Comparison of ENCODE assay signal across 1 cellular context in the genomic region with DNA sequence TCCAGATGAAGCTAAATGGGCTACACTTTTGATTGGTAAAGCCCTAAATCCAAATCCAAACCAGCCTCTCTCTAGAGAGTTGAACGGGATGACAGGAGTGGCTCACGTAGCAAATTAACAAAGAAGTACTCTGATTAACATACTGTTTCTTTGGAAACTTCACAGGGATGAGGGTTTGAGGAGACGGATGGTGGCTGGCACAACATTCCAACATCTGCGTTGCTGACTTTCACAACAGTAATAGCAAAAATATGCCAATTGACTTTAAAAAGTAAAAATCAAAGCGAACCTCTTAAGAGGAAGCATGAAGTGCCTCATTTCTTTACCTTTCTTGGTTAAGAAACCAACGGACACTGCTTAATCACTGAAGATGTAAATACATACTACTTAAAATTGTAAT.
TF ChIP-seq lines count a peak whose summit lies in the region.

No MANE protein-coding gene starts in this region.

TF ChIP-seq in GM23338, 12 proteins besides CTCF, POLR2A, EP300 and RAD21 (continued from another document):
- TF ChIP-seq, protein P1, sequence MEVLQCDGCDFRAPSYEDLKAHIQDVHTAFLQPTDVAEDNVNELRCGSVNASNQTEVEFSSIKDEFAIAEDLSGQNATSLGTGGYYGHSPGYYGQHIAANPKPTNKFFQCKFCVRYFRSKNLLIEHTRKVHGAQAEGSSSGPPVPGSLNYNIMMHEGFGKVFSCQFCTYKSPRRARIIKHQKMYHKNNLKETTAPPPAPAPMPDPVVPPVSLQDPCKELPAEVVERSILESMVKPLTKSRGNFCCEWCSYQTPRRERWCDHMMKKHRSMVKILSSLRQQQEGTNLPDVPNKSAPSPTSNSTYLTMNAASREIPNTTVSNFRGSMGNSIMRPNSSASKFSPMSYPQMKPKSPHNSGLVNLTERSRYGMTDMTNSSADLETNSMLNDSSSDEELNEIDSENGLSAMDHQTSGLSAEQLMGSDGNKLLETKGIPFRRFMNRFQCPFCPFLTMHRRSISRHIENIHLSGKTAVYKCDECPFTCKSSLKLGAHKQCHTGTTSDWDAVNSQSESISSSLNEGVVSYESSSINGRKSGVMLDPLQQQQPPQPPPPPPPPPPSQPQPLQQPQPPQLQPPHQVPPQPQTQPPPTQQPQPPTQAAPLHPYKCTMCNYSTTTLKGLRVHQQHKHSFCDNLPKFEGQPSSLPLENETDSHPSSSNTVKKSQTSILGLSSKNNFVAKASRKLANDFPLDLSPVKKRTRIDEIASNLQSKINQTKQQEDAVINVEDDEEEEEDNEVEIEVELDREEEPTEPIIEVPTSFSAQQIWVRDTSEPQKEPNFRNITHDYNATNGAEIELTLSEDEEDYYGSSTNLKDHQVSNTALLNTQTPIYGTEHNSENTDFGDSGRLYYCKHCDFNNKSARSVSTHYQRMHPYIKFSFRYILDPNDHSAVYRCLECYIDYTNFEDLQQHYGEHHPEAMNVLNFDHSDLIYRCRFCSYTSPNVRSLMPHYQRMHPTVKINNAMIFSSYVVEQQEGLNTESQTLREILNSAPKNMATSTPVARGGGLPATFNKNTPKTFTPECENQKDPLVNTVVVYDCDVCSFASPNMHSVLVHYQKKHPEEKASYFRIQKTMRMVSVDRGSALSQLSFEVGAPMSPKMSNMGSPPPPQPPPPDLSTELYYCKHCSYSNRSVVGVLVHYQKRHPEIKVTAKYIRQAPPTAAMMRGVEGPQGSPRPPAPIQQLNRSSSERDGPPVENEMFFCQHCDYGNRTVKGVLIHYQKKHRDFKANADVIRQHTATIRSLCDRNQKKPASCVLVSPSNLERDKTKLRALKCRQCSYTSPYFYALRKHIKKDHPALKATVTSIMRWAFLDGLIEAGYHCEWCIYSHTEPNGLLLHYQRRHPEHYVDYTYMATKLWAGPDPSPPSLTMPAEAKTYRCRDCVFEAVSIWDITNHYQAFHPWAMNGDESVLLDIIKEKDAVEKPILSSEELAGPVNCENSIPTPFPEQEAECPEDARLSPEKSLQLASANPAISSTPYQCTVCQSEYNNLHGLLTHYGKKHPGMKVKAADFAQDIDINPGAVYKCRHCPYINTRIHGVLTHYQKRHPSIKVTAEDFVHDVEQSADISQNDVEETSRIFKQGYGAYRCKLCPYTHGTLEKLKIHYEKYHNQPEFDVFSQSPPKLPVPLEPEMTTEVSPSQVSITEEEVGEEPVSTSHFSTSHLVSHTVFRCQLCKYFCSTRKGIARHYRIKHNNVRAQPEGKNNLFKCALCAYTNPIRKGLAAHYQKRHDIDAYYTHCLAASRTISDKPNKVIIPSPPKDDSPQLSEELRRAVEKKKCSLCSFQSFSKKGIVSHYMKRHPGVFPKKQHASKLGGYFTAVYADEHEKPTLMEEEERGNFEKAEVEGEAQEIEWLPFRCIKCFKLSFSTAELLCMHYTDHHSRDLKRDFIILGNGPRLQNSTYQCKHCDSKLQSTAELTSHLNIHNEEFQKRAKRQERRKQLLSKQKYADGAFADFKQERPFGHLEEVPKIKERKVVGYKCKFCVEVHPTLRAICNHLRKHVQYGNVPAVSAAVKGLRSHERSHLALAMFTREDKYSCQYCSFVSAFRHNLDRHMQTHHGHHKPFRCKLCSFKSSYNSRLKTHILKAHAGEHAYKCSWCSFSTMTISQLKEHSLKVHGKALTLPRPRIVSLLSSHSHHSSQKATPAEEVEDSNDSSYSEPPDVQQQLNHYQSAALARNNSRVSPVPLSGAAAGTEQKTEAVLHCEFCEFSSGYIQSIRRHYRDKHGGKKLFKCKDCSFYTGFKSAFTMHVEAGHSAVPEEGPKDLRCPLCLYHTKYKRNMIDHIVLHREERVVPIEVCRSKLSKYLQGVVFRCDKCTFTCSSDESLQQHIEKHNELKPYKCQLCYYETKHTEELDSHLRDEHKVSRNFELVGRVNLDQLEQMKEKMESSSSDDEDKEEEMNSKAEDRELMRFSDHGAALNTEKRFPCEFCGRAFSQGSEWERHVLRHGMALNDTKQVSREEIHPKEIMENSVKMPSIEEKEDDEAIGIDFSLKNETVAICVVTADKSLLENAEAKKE (CRISPR knock-in tag; IDR thresholded peaks at IDR 0.05): no peak
- TF ChIP-seq EZH2 (IDR thresholded peaks at IDR 0.05; ENCODE audit: low read depth, unreplicated experiment) (no peak), EZH2phosphoT487 (IDR thresholded peaks at IDR 0.05; ENCODE audit: unreplicated experiment) (no peak)
